In genomic region chr10:130551676-130552075, GRCh38 we compare ENCODE assay signal across 36 cellular contexts.
"Had no signal": no experiment of that assay in that cellular context is flagged by ENCODE, and none has a peak within 500 bp of the region (broad histone marks: within the 10 kb centered on the region; RNA-seq: fewer than 3 reads in every experiment).

No MANE protein-coding gene starts in this region.

- H3K27me3 Mint-ChIP-seq: activated CD4-positive, alpha-beta memory T cell treated with anti-CD3 and anti-CD28 coated beads, Interleukin-2, amount 10 ng/mL, durations not matched to agents 7 days and 5 days; activated CD4-positive, alpha-beta T cell treated with anti-CD3 and anti-CD28 coated beads, Interleukin-2, amount 10 ng/mL, durations not matched to agents 7 days and 5 days; activated CD8-positive, alpha-beta memory T cell treated with anti-CD3 and anti-CD28 coated beads, Interleukin-2, amount 10 ng/mL, durations not matched to agents 7 days and 5 days; activated naive CD4-positive, alpha-beta T cell treated with anti-CD3 and anti-CD28 coated beads, Interleukin-2, amount 10 ng/mL, durations not matched to agents 7 days and 5 days; activated naive CD4-positive, alpha-beta T cell treated with anti-CD3 and anti-CD28 coated beads, Interleukin-2, amount 50 U/mL, for 24 hours; activated naive CD8-positive, alpha-beta T cell treated with anti-CD3 and anti-CD28 coated beads, Interleukin-2, amount 10 ng/mL, durations not matched to agents 7 days and 5 days; activated naive CD8-positive, alpha-beta T cell treated with anti-CD3 and anti-CD28 coated beads, Interleukin-2, amount 50 U/mL, for 24 hours had no signal

- H3K9me3 Mint-ChIP-seq: activated CD4-positive, alpha-beta T cell treated with anti-CD3 and anti-CD28 coated beads, Interleukin-2, amount 10 ng/mL, durations not matched to agents 7 days and 5 days; activated naive CD4-positive, alpha-beta T cell treated with anti-CD3 and anti-CD28 coated beads, Interleukin-2, amount 10 ng/mL, durations not matched to agents 7 days and 5 days; activated naive CD4-positive, alpha-beta T cell treated with anti-CD3 and anti-CD28 coated beads, Interleukin-2, amount 50 U/mL, for 24 hours; activated naive CD8-positive, alpha-beta T cell treated with anti-CD3 and anti-CD28 coated beads, Interleukin-2, amount 10 ng/mL, durations not matched to agents 7 days and 5 days; activated naive CD8-positive, alpha-beta T cell treated with anti-CD3 and anti-CD28 coated beads, Interleukin-2, amount 50 U/mL, for 24 hours; activated T-cell treated with anti-CD3 and anti-CD28 coated beads, Interleukin-2, amount 50 U/mL, for 24 hours; activated T-helper 2 cell treated with anti-CD3 and anti-CD28 coated beads, Interferon-gamma antibody, Interleukin-2, Interleukin-4, amounts not matched to agents 10 μg/mL and 5 μg/mL and 100 μg/mL, durations not matched to agents 14 hours and 24 hours and 36 hours; T-helper 1 cell treated with Interleukin-12 subunit alpha and Interleukin-12 subunit beta and Interleukin-4 antibody, amounts not matched to agents 30 μg/mL and 1 μg/mL, for 36 hours; T-helper 2 cell treated with Interferon-gamma antibody and Interleukin-4, amounts not matched to agents 5 μg/mL and 100 μg/mL, for 36 hours had no signal

- H3K36me3 ChIP-seq: ascending aorta, cardiac muscle cell, WERI-Rb-1 had no signal

- H3K4me3 Mint-ChIP-seq: activated CD4-positive, alpha-beta memory T cell treated with anti-CD3 and anti-CD28 coated beads, Interleukin-2, amount 10 ng/mL, durations not matched to agents 7 days and 5 days; activated CD4-positive, alpha-beta T cell treated with anti-CD3 and anti-CD28 coated beads for 36 hours; activated CD4-positive, alpha-beta T cell treated with anti-CD3 and anti-CD28 coated beads, Interleukin-2, amount 10 ng/mL, durations not matched to agents 7 days and 5 days; activated CD8-positive, alpha-beta memory T cell treated with anti-CD3 and anti-CD28 coated beads, Interleukin-2, amount 10 ng/mL, durations not matched to agents 7 days and 5 days; activated CD8-positive, alpha-beta T cell treated with anti-CD3 and anti-CD28 coated beads, Interleukin-2, amount 10 ng/mL, durations not matched to agents 7 days and 5 days; activated naive CD4-positive, alpha-beta T cell treated with anti-CD3 and anti-CD28 coated beads, Interleukin-2, amount 10 ng/mL, durations not matched to agents 7 days and 5 days; activated naive CD4-positive, alpha-beta T cell treated with anti-CD3 and anti-CD28 coated beads, Interleukin-2, amount 50 U/mL, for 24 hours; activated naive CD8-positive, alpha-beta T cell; activated naive CD8-positive, alpha-beta T cell treated with anti-CD3 and anti-CD28 coated beads, Interleukin-2, amount 10 ng/mL, durations not matched to agents 7 days and 5 days; activated naive CD8-positive, alpha-beta T cell treated with anti-CD3 and anti-CD28 coated beads, Interleukin-2, amount 50 U/mL, for 24 hours; activated T-cell treated with anti-CD3 and anti-CD28 coated beads, Interleukin-2, amount 50 U/mL, for 24 hours; brain; T-helper 1 cell treated with Interleukin-12 subunit alpha and Interleukin-12 subunit beta and Interleukin-4 antibody, amounts not matched to agents 30 μg/mL and 1 μg/mL, for 36 hours; T-helper 2 cell treated with Interferon-gamma antibody and Interleukin-4, amounts not matched to agents 5 μg/mL and 100 μg/mL, for 36 hours; WTC11 had no signal

- H3K27ac Mint-ChIP-seq: activated CD4-positive, alpha-beta memory T cell treated with anti-CD3 and anti-CD28 coated beads, Interleukin-2, amount 10 ng/mL, durations not matched to agents 7 days and 5 days; activated CD4-positive, alpha-beta T cell treated with anti-CD3 and anti-CD28 coated beads for 36 hours; activated CD4-positive, alpha-beta T cell treated with anti-CD3 and anti-CD28 coated beads, Interleukin-2, amount 10 ng/mL, durations not matched to agents 7 days and 5 days; activated CD8-positive, alpha-beta memory T cell treated with anti-CD3 and anti-CD28 coated beads, Interleukin-2, amount 10 ng/mL, durations not matched to agents 7 days and 5 days; activated CD8-positive, alpha-beta T cell treated with anti-CD3 and anti-CD28 coated beads, Interleukin-2, amount 10 ng/mL, durations not matched to agents 7 days and 5 days; activated naive CD4-positive, alpha-beta T cell treated with anti-CD3 and anti-CD28 coated beads, Interleukin-2, amount 10 ng/mL, durations not matched to agents 7 days and 5 days; activated naive CD4-positive, alpha-beta T cell treated with anti-CD3 and anti-CD28 coated beads, Interleukin-2, amount 50 U/mL, for 24 hours; activated naive CD8-positive, alpha-beta T cell; activated naive CD8-positive, alpha-beta T cell treated with anti-CD3 and anti-CD28 coated beads, Interleukin-2, amount 10 ng/mL, durations not matched to agents 7 days and 5 days; activated naive CD8-positive, alpha-beta T cell treated with anti-CD3 and anti-CD28 coated beads, Interleukin-2, amount 50 U/mL, for 24 hours; activated T-cell treated with anti-CD3 and anti-CD28 coated beads, Interleukin-2, amount 50 U/mL, for 24 hours; activated T-helper 2 cell treated with anti-CD3 and anti-CD28 coated beads, Interferon-gamma antibody, Interleukin-2, Interleukin-4, amounts not matched to agents 10 μg/mL and 5 μg/mL and 100 μg/mL, durations not matched to agents 14 hours and 24 hours and 36 hours; brain; T-helper 1 cell treated with Interleukin-12 subunit alpha and Interleukin-12 subunit beta and Interleukin-4 antibody, amounts not matched to agents 30 μg/mL and 1 μg/mL, for 36 hours; T-helper 2 cell treated with Interferon-gamma antibody and Interleukin-4, amounts not matched to agents 5 μg/mL and 100 μg/mL, for 36 hours; WTC11 had no signal

- DNase-seq: activated CD4-positive, alpha-beta memory T cell treated with anti-CD3 and anti-CD28 coated beads, Interleukin-2, amount 10 ng/mL, durations not matched to agents 7 days and 5 days; activated CD4-positive, alpha-beta T cell treated with anti-CD3 and anti-CD28 coated beads for 1 hour; activated CD4-positive, alpha-beta T cell treated with anti-CD3 and anti-CD28 coated beads for 36 hours; activated CD4-positive, alpha-beta T cell treated with anti-CD3 and anti-CD28 coated beads for 48 hours; activated CD4-positive, alpha-beta T cell treated with anti-CD3 and anti-CD28 coated beads, Interleukin-2, amount 10 ng/mL, durations not matched to agents 7 days and 5 days; activated CD4-positive, alpha-beta T cell treated with anti-CD3 and anti-CD28 coated beads, Interleukin-2, amount 50 U/mL, for 48 hours; activated CD4-positive, CD25-positive, alpha-beta regulatory T cell; activated CD8-positive, alpha-beta memory T cell treated with anti-CD3 and anti-CD28 coated beads for 24 hours; activated CD8-positive, alpha-beta memory T cell treated with anti-CD3 and anti-CD28 coated beads, Interleukin-2, amount 10 ng/mL, durations not matched to agents 7 days and 5 days; activated CD8-positive, alpha-beta memory T cell treated with anti-CD3 and anti-CD28 coated beads, Interleukin-2, amount 50 U/mL, for 48 hours; activated CD8-positive, alpha-beta T cell treated with anti-CD3 and anti-CD28 coated beads, Interleukin-2, amount 10 ng/mL, durations not matched to agents 7 days and 5 days; activated effector memory CD4-positive, alpha-beta T cell treated with Interleukin-2 at 50 U/mL for 16 hours; activated gamma-delta T cell; activated naive CD4-positive, alpha-beta T cell treated with anti-CD3 and anti-CD28 coated beads, Interleukin-2, amount 10 ng/mL, durations not matched to agents 7 days and 5 days; activated naive CD4-positive, alpha-beta T cell treated with Interleukin-2 at 50 U/mL for 16 hours; activated naive CD8-positive, alpha-beta T cell treated with anti-CD3 and anti-CD28 coated beads, Interleukin-2, amount 10 ng/mL, durations not matched to agents 7 days and 5 days; activated naive CD8-positive, alpha-beta T cell treated with anti-CD3 and anti-CD28 coated beads, Interleukin-2, amount 50 U/mL, for 24 hours; activated T-cell treated with anti-CD3 and anti-CD28 coated beads, Interleukin-2, amount 50 U/mL, for 24 hours; activated T-cell treated with anti-CD3 and anti-CD28 coated beads, Interleukin-2, amount 50 U/mL, for 48 hours; amygdala; anterior cingulate cortex; central memory CD4-positive, alpha-beta T cell; T-helper 1 cell; T-helper 2 cell; T-helper 9 cell; WERI-Rb-1 had no signal

- ATAC-seq: activated CD4-positive, alpha-beta T cell treated with anti-CD3 and anti-CD28 coated beads for 36 hours; activated CD4-positive, CD25-positive, alpha-beta regulatory T cell treated with anti-CD3 and anti-CD28 coated beads, Interleukin-2, amount 50 U/mL, for 24 hours; activated CD8-positive, alpha-beta memory T cell treated with anti-CD3 and anti-CD28 coated beads, Interleukin-2, amount 10 ng/mL, durations not matched to agents 7 days and 5 days; activated CD8-positive, alpha-beta T cell treated with anti-CD3 and anti-CD28 coated beads, Interleukin-2, amount 10 ng/mL, durations not matched to agents 7 days and 5 days; activated naive CD8-positive, alpha-beta T cell treated with anti-CD3 and anti-CD28 coated beads, Interleukin-2, amount 50 U/mL, for 24 hours; WTC11 had no signal

- H3K36me3 Mint-ChIP-seq: activated CD8-positive, alpha-beta memory T cell treated with anti-CD3 and anti-CD28 coated beads, Interleukin-2, amount 10 ng/mL, durations not matched to agents 7 days and 5 days; activated naive CD4-positive, alpha-beta T cell treated with anti-CD3 and anti-CD28 coated beads, Interleukin-2, amount 10 ng/mL, durations not matched to agents 7 days and 5 days; activated naive CD4-positive, alpha-beta T cell treated with anti-CD3 and anti-CD28 coated beads, Interleukin-2, amount 50 U/mL, for 24 hours; activated naive CD8-positive, alpha-beta T cell; activated naive CD8-positive, alpha-beta T cell treated with anti-CD3 and anti-CD28 coated beads, Interleukin-2, amount 10 ng/mL, durations not matched to agents 7 days and 5 days; brain had no signal

- H3K27me3 ChIP-seq: ascending aorta, cardiac muscle cell had no signal

- H3K4me3 ChIP-seq: ascending aorta, cardiac muscle cell had no signal

- H3K27ac ChIP-seq: ascending aorta, cardiac muscle cell, WERI-Rb-1 had no signal

- H3K4me1 ChIP-seq: ascending aorta had no signal

- H3K9me3 ChIP-seq: ascending aorta had no signal

- H3K4me1 Mint-ChIP-seq: activated CD4-positive, alpha-beta memory T cell treated with anti-CD3 and anti-CD28 coated beads, Interleukin-2, amount 10 ng/mL, durations not matched to agents 7 days and 5 days; activated CD4-positive, alpha-beta T cell treated with anti-CD3 and anti-CD28 coated beads for 36 hours; activated CD4-positive, alpha-beta T cell treated with anti-CD3 and anti-CD28 coated beads, Interleukin-2, amount 10 ng/mL, durations not matched to agents 7 days and 5 days; activated CD8-positive, alpha-beta memory T cell treated with anti-CD3 and anti-CD28 coated beads, Interleukin-2, amount 10 ng/mL, durations not matched to agents 7 days and 5 days; activated naive CD4-positive, alpha-beta T cell treated with anti-CD3 and anti-CD28 coated beads, Interleukin-2, amount 10 ng/mL, durations not matched to agents 7 days and 5 days; activated naive CD4-positive, alpha-beta T cell treated with anti-CD3 and anti-CD28 coated beads, Interleukin-2, amount 50 U/mL, for 24 hours; activated naive CD8-positive, alpha-beta T cell treated with anti-CD3 and anti-CD28 coated beads, Interleukin-2, amount 10 ng/mL, durations not matched to agents 7 days and 5 days; activated naive CD8-positive, alpha-beta T cell treated with anti-CD3 and anti-CD28 coated beads, Interleukin-2, amount 50 U/mL, for 24 hours; WTC11 had no signal
